In the genomic region with DNA sequence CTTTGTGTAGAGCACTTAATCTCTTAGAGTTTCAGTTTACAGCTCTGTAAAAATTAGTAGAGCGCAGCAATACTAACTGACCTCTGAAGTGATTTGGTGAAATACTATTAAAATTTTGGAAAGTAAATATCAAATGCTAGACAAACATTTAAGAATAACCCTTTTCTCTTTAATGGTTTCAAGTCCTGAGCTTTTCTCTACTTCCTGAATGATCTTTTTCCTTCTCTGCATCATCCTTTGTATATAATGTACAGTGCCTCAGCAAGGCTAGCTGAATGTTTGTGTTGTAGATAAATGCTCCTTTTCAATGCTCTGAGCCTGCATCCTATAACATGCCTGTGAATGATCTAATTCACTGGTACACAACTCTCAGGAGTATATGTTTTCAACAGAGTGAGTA, we compare ENCODE assay signal across 32 cellular contexts.
"Had no signal": no experiment of that assay in that cellular context is flagged by ENCODE, and none has a peak within 500 bp of the region (broad histone marks: within the 10 kb centered on the region; RNA-seq: fewer than 3 reads in every experiment).

No MANE protein-coding gene starts in this region.

- H3K4me3 ChIP-seq: K562, PC-9 had no signal

- H2AFZ ChIP-seq: PC-9 had no signal

- H3K4me2 ChIP-seq: PC-9 had no signal

- H3K27ac ChIP-seq: PC-9, RWPE1, WERI-Rb-1 had no signal

- H3K36me3 ChIP-seq: WERI-Rb-1 had no signal

- DNase-seq: activated CD4-positive, alpha-beta memory T cell treated with anti-CD3 and anti-CD28 coated beads, Interleukin-2, amount 10 ng/mL, durations not matched to agents 7 days and 5 days; activated CD4-positive, alpha-beta T cell treated with anti-CD3 and anti-CD28 coated beads for 1 hour; activated CD4-positive, alpha-beta T cell treated with anti-CD3 and anti-CD28 coated beads for 48 hours; activated CD4-positive, CD25-positive, alpha-beta regulatory T cell; activated CD8-positive, alpha-beta memory T cell treated with anti-CD3 and anti-CD28 coated beads for 24 hours; activated CD8-positive, alpha-beta memory T cell treated with anti-CD3 and anti-CD28 coated beads, Interleukin-2, amount 10 ng/mL, durations not matched to agents 7 days and 5 days; activated CD8-positive, alpha-beta memory T cell treated with anti-CD3 and anti-CD28 coated beads, Interleukin-2, amount 50 U/mL, for 48 hours; activated effector memory CD4-positive, alpha-beta T cell treated with Interleukin-2 at 50 U/mL for 16 hours; activated naive CD4-positive, alpha-beta T cell treated with anti-CD3 and anti-CD28 coated beads, Interleukin-2, amount 10 ng/mL, durations not matched to agents 7 days and 5 days; activated naive CD8-positive, alpha-beta T cell treated with anti-CD3 and anti-CD28 coated beads, Interleukin-2, amount 50 U/mL, for 24 hours; activated T-cell treated with anti-CD3 and anti-CD28 coated beads, Interleukin-2, amount 50 U/mL, for 48 hours; anterior cingulate cortex; caudate nucleus; cerebellar nuclear complex; cortex of kidney; Karpas-422; NCI-H1417 treated with DMSO at 0.1 percent for 48 hours; NCI-H2029; NCI-H2171; NCI-H226; NCI-H524; NCI-H69; NCI-H82; PC-9; SIG-M5; SW 1271; T-helper 1 cell; T-helper 2 cell; T-helper 9 cell; WERI-Rb-1 had no signal
